ENCODE assay signal across 24 cellular contexts in genomic region chr6:113315068-113315467, GRCh38.
DNase-seq lines count a peak whose midpoint lies in the region; ATAC-seq, FAIRE-seq and TF ChIP-seq lines count a peak whose summit lies in the region.
"Had no signal": no experiment of that assay in that cellular context is flagged by ENCODE, and none has a peak within 500 bp of the region (broad histone marks: within the 10 kb centered on the region; RNA-seq: fewer than 3 reads in every experiment).

No MANE protein-coding gene starts in this region.

- H3K9me3 Mint-ChIP-seq in astrocyte (ENCODE audit: unreplicated experiment), result no peaks in the 10 kb centered on the region
- no peaks in the 10 kb centered on the region for H3K9me3 Mint-ChIP-seq in activated T-helper 1 cell treated with anti-CD3 and anti-CD28 coated beads, Interleukin-12 subunit alpha, Interleukin-12 subunit beta, Interleukin-2, Interleukin-4 antibody, amounts not matched to agents 30 ng/mL and 10 ng/mL and 1 ng/mL, durations not matched to agents 14 hours and 24 hours and 36 hours

- no peak overlapping the region for H3K27ac ChIP-seq in astrocyte (ENCODE audit: low read depth, low read length)
- H3K27ac ChIP-seq in keratinocyte (ENCODE audit: control insufficient read depth, insufficient read depth, low read length), result no peak overlapping the region
- H3K27ac ChIP-seq: Peyer's patch had no signal

- H3K9me1 ChIP-seq in keratinocyte (ENCODE audit: control insufficient read depth, extremely low read depth, insufficient read depth, low read length), result no peaks in the 10 kb centered on the region

- no peaks in the 10 kb centered on the region for H3K27me3 ChIP-seq in astrocyte (ENCODE audit: insufficient read depth, low read length)
- H3K27me3 ChIP-seq in keratinocyte (ENCODE audit: control insufficient read depth, extremely low read depth, insufficient read depth, low read length), result no peaks in the 10 kb centered on the region
- H3K27me3 ChIP-seq: BE2C, Peyer's patch had no signal

- no peak overlapping the region for H3K4me3 ChIP-seq in astrocyte (ENCODE audit: insufficient read depth, low read depth, low read length)
- H3K4me3 ChIP-seq in keratinocyte (ENCODE audit: control insufficient read depth in 2 of 3, extremely low read depth in 1 of 3, insufficient read depth in 2 of 3, low read depth in 1 of 3, low read length in 3 of 3), result no peak overlapping the region
- H3K4me3 ChIP-seq: Peyer's patch had no signal

- no peak overlapping the region for H3K9ac ChIP-seq in astrocyte (ENCODE audit: low read length)
- no peak overlapping the region for H3K9ac ChIP-seq in keratinocyte (ENCODE audit: control insufficient read depth, extremely low read depth, insufficient read depth, low read length)

- no peak overlapping the region for H3K4me3 Mint-ChIP-seq in astrocyte (ENCODE audit: unreplicated experiment)
- no peak overlapping the region for H3K4me3 Mint-ChIP-seq in activated T-helper 1 cell treated with anti-CD3 and anti-CD28 coated beads, Interleukin-12 subunit alpha, Interleukin-12 subunit beta, Interleukin-2, Interleukin-4 antibody, amounts not matched to agents 30 ng/mL and 10 ng/mL and 1 ng/mL, durations not matched to agents 14 hours and 24 hours and 36 hours
- H3K4me3 Mint-ChIP-seq: CD4-positive, CD25-positive, alpha-beta regulatory T cell had no signal

- DNase-seq in Right ventricle myocardium inferior (ENCODE audit: missing footprints) (no peak), left cardiac atrium (no peak), astrocyte (ENCODE audit: low read depth) (no peak), keratinocyte (ENCODE audit: low read depth, low spot score) (no peak), stromal cell of bone marrow (ENCODE audit: low read depth) (peak; percentile 53), activated gamma-delta T cell (lab: John Stamatoyannopoulos, UW) (no peak), NCI-H82 treated with DMSO at 0.1 percent for 48 hours (lab: John Stamatoyannopoulos, UW; ENCODE audit: unreplicated experiment) (no peak)
- no peak for DNase-seq in activated T-helper 1 cell treated with anti-CD3 and anti-CD28 coated beads, Interleukin-12 subunit alpha, Interleukin-12 subunit beta, Interleukin-2, Interleukin-4 antibody, amounts not matched to agents 30 ng/mL and 10 ng/mL and 1 ng/mL, durations not matched to agents 14 hours and 24 hours and 36 hours (ENCODE audit: low spot score)
- DNase-seq: BE2C; CD4-positive, CD25-positive, alpha-beta regulatory T cell; COR-L47; DMS 273 treated with DMSO at 0.1 percent for 48 hours; GDM1; HCEC 1CT; Kasumi-1; MM.1S; NCI-H1092; NCI-H1436 treated with DMSO at 0.1 percent for 48 hours; NCI-H2029 treated with DMSO at 0.1 percent for 48 hours; NCI-H446 treated with DMSO at 0.1 percent for 48 hours; NCI-H69; NK-92 treated with Interleukin-12 subunit alpha and Interleukin-12 subunit beta, amount 100 ng/mL, for 24 hours; Peyer's patch had no signal

- H3K4me2 ChIP-seq in astrocyte (ENCODE audit: low read length) (no peak overlapping the region), keratinocyte (ENCODE audit: control insufficient read depth, extremely low read depth, insufficient read depth, low read depth, low read length) (no peak overlapping the region)

- intact Hi-C loops in Right ventricle myocardium inferior (cut with DNase I) (no loop called here), left cardiac atrium (cut with DNase I) (no loop called here)
- intact Hi-C loops in activated T-helper 1 cell treated with anti-CD3 and anti-CD28 coated beads, Interleukin-12 subunit alpha, Interleukin-12 subunit beta, Interleukin-2, Interleukin-4 antibody, amounts not matched to agents 30 ng/mL and 10 ng/mL and 1 ng/mL, durations not matched to agents 14 hours and 24 hours and 36 hours (cut with micrococcal nuclease), result no loop called here

- H3K4me1 ChIP-seq in astrocyte (ENCODE audit: insufficient read depth, low read length) (peaks cover 10% of the 10 kb centered on the region), keratinocyte (ENCODE audit: control insufficient read depth, extremely low read depth, insufficient read depth, low read length) (peaks cover 9% of the 10 kb centered on the region)
- H3K4me1 ChIP-seq: Peyer's patch had no signal

- H4K20me1 ChIP-seq in astrocyte (ENCODE audit: insufficient read depth, low read length) (no peaks in the 10 kb centered on the region), keratinocyte (ENCODE audit: control insufficient read depth, extremely low read depth, insufficient read depth, low read length) (no peaks in the 10 kb centered on the region)

- H3K36me3 ChIP-seq in astrocyte (ENCODE audit: insufficient read depth, low read length), result no peaks in the 10 kb centered on the region
- H3K36me3 ChIP-seq in keratinocyte (ENCODE audit: control insufficient read depth in 2 of 2, extremely low read depth in 1 of 2, insufficient read depth in 2 of 2, low read length in 2 of 2), result no peaks in the 10 kb centered on the region
- H3K36me3 ChIP-seq: BE2C, Peyer's patch had no signal

- ATAC-seq in Right ventricle myocardium inferior (peak; percentile 42), left cardiac atrium (no peak)

- H3K36me3 Mint-ChIP-seq in astrocyte (ENCODE audit: low read depth, unreplicated experiment), result no peaks in the 10 kb centered on the region
- H3K36me3 Mint-ChIP-seq in activated T-helper 1 cell treated with anti-CD3 and anti-CD28 coated beads, Interleukin-12 subunit alpha, Interleukin-12 subunit beta, Interleukin-2, Interleukin-4 antibody, amounts not matched to agents 30 ng/mL and 10 ng/mL and 1 ng/mL, durations not matched to agents 14 hours and 24 hours and 36 hours (ENCODE audit: low read depth), result no peaks in the 10 kb centered on the region
- H3K36me3 Mint-ChIP-seq: CD4-positive, CD25-positive, alpha-beta regulatory T cell had no signal

- no peaks in the 10 kb centered on the region for H3K9me3 ChIP-seq in astrocyte (ENCODE audit: insufficient read depth, low read depth, low read length)
- no peaks in the 10 kb centered on the region for H3K9me3 ChIP-seq in keratinocyte (ENCODE audit: control insufficient read depth, low read depth, low read length)
- H3K9me3 ChIP-seq: BE2C, Peyer's patch had no signal

- FAIRE-seq in astrocyte (lab: Jason Lieb, UNC) (peak; percentile 58), keratinocyte (lab: Jason Lieb, UNC) (no peak)
- FAIRE-seq: A204.1 had no signal

- dilution Hi-C loops in keratinocyte (cut with MboI; ENCODE audit: extremely low pct_ligation_motif_present, low sequenced_read_pairs), result no loop called here

- H3K4me1 Mint-ChIP-seq in astrocyte (ENCODE audit: low read depth, unreplicated experiment), result peaks cover 9% of the 10 kb centered on the region
- H3K4me1 Mint-ChIP-seq in activated T-helper 1 cell treated with anti-CD3 and anti-CD28 coated beads, Interleukin-12 subunit alpha, Interleukin-12 subunit beta, Interleukin-2, Interleukin-4 antibody, amounts not matched to agents 30 ng/mL and 10 ng/mL and 1 ng/mL, durations not matched to agents 14 hours and 24 hours and 36 hours (ENCODE audit: low read depth), result no peaks in the 10 kb centered on the region
- H3K4me1 Mint-ChIP-seq: CD4-positive, CD25-positive, alpha-beta regulatory T cell had no signal

- H3K27me3 Mint-ChIP-seq in astrocyte (ENCODE audit: low read depth, unreplicated experiment), result no peaks in the 10 kb centered on the region
- no peaks in the 10 kb centered on the region for H3K27me3 Mint-ChIP-seq in activated T-helper 1 cell treated with anti-CD3 and anti-CD28 coated beads, Interleukin-12 subunit alpha, Interleukin-12 subunit beta, Interleukin-2, Interleukin-4 antibody, amounts not matched to agents 30 ng/mL and 10 ng/mL and 1 ng/mL, durations not matched to agents 14 hours and 24 hours and 36 hours (ENCODE audit: insufficient read depth)
- H3K27me3 Mint-ChIP-seq: CD4-positive, CD25-positive, alpha-beta regulatory T cell had no signal

- H3K79me2 ChIP-seq in astrocyte (ENCODE audit: insufficient read depth, low read length), result no peaks in the 10 kb centered on the region
- no peaks in the 10 kb centered on the region for H3K79me2 ChIP-seq in keratinocyte (ENCODE audit: control insufficient read depth, insufficient read depth, low read length)

- H2AFZ ChIP-seq in astrocyte (ENCODE audit: low read depth, low read length), result no peak overlapping the region
- H2AFZ ChIP-seq in keratinocyte (ENCODE audit: control insufficient read depth, low read length), result peak overlapping the region; percentile 81

- H3K27ac Mint-ChIP-seq in astrocyte (ENCODE audit: unreplicated experiment), result no peak overlapping the region
- no peak overlapping the region for H3K27ac Mint-ChIP-seq in activated T-helper 1 cell treated with anti-CD3 and anti-CD28 coated beads, Interleukin-12 subunit alpha, Interleukin-12 subunit beta, Interleukin-2, Interleukin-4 antibody, amounts not matched to agents 30 ng/mL and 10 ng/mL and 1 ng/mL, durations not matched to agents 14 hours and 24 hours and 36 hours
- H3K27ac Mint-ChIP-seq: CD4-positive, CD25-positive, alpha-beta regulatory T cell had no signal

- TF ChIP-seq CTCF in astrocyte (IDR thresholded peaks at IDR 0.05; ENCODE audit: insufficient read depth, low read depth, low read length) (no peak), keratinocyte (optimal IDR thresholded peaks at IDR 0.05 in 1 of 3, IDR thresholded peaks at IDR 0.05 in 1 of 3, conservative IDR thresholded peaks at IDR 0.05 in 1 of 3; ENCODE audit: extremely low read depth in 1 of 3, insufficient read depth in 2 of 3, low read length in 3 of 3) (no peak)
